25 cellular contexts compared by ENCODE assay signal in the genomic region with DNA sequence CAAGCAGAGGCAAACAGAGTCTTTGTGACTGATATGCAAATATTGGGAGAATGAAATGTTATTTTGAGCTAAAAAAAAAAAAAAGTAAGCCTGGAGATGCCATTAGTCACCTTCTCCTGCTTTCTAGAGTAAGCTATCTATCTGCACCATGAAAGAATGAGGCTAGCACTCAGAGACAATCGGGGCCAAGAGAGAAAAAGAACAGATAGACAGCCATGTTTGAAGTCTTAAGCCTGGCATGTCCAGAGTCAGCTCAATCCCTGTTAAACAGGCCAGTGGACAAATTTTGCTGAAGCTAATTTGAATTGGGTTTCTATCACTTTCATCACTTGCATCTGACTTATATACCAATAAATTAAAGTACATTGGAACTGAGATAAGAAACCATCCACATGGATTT.
DNase-seq lines count a peak whose midpoint lies in the region; ATAC-seq and TF ChIP-seq lines count a peak whose summit lies in the region.
"Had no signal": no experiment of that assay in that cellular context is flagged by ENCODE, and none has a peak within 500 bp of the region (broad histone marks: within the 10 kb centered on the region; RNA-seq: fewer than 3 reads in every experiment).

No MANE protein-coding gene starts in this region.

- CTCF ChIA-PET in MCF 10A (lab: Yijun Ruan, JAX): interaction anchor here (0.5 to 3.9 kb wide), 42 partner anchors 8 to 1112 kb away, joined by 3 to 30 read pairs (median 4); a partner anchor contains a TSS

- ATAC-seq in GM19397 (IDR thresholded peaks at IDR 0.05; ENCODE audit: unreplicated experiment): no peak
- ATAC-seq: stimulated activated naive CD8-positive, alpha-beta T cell treated with anti-CD3 and anti-CD28 coated beads, Interleukin-15, Interleukin-2, amounts not matched to agents 100 U/mL and 50 U/mL, for 24 hours had no signal

- 88 to 89% methylated on average over 1 of the region's 1 CpG for WGBS in thyroid gland, 2 donors
- WGBS in lower leg skin, 2 donors: 94 to 96% methylated on average over 1 of the region's 1 CpG

- no peaks in the 10 kb centered on the region for H3K4me1 ChIP-seq in breast epithelium
- peaks cover 5% of the 10 kb centered on the region for H3K4me1 ChIP-seq in mucosa of stomach (ENCODE audit: control insufficient read depth, insufficient read depth, low read length)
- peaks cover 0 to 13% of the 10 kb centered on the region in 2 donors for H3K4me1 ChIP-seq in thyroid gland
- H3K4me1 ChIP-seq: uterus had no signal

- no peak overlapping the region for H3K4me3 ChIP-seq in breast epithelium
- H3K4me3 ChIP-seq in mucosa of stomach (ENCODE audit: low read length): no peak overlapping the region
- H3K4me3 ChIP-seq in thyroid gland (replicated peaks in 1 of 3): no peak overlapping the region
- no peak overlapping the region for H3K4me3 ChIP-seq in lower leg skin (ENCODE audit: low read depth, poor library complexity, severe bottlenecking)
- H3K4me3 ChIP-seq: coronary artery, ovary, skin epidermis, thoracic aorta, uterus had no signal

- peak overlapping the region; percentile 81 for H3K27ac Mint-ChIP-seq in MCF 10A (ENCODE audit: low read depth, unreplicated experiment)
- H3K27ac Mint-ChIP-seq in chondrocyte (ENCODE audit: unreplicated experiment): peak overlapping the region; percentile 88
- H3K27ac Mint-ChIP-seq: activated CD4-positive, alpha-beta memory T cell treated with anti-CD3 and anti-CD28 coated beads, Interleukin-2, amount 10 ng/mL, durations not matched to agents 7 days and 5 days; immature natural killer cell; natural killer cell; T-helper 2 cell treated with Interferon-gamma antibody and Interleukin-4, amounts not matched to agents 5 μg/mL and 100 μg/mL, for 36 hours had no signal

- no peak overlapping the region for H3K27ac ChIP-seq in breast epithelium
- peak overlapping the region; percentile 41 to 64 (median 64) for H3K27ac ChIP-seq in thyroid gland
- H3K27ac ChIP-seq: coronary artery, ovary, thoracic aorta, uterus had no signal

- H3K36me3 ChIP-seq in breast epithelium (no peaks in the 10 kb centered on the region), mucosa of stomach (ENCODE audit: control insufficient read depth, insufficient read depth, low read length) (no peaks in the 10 kb centered on the region), thyroid gland (no peaks in the 10 kb centered on the region)
- H3K36me3 ChIP-seq: ovary, thoracic aorta, uterus had no signal

- no peak for DNase-seq in MCF 10A (ENCODE audit: unreplicated experiment)
- no peak for DNase-seq in breast epithelium (ENCODE audit: low spot score in 2 of 2)
- DNase-seq in chondrocyte (ENCODE audit: low spot score): no peak
- DNase-seq in thyroid gland: no peak
- no peak for DNase-seq in lower leg skin (ENCODE audit: low spot score in 2 of 2)
- no peak for DNase-seq in NOMO-1 treated with DMSO at 0.1 percent for 48 hours (lab: John Stamatoyannopoulos, UW; ENCODE audit: unreplicated experiment)
- DNase-seq: activated CD4-positive, alpha-beta memory T cell treated with anti-CD3 and anti-CD28 coated beads, Interleukin-2, amount 10 ng/mL, durations not matched to agents 7 days and 5 days; activated CD8-positive, alpha-beta memory T cell treated with anti-CD3 and anti-CD28 coated beads, Interleukin-2, amount 50 U/mL, for 48 hours; activated naive CD4-positive, alpha-beta T cell treated with anti-CD3 and anti-CD28 coated beads, Interleukin-2, amount 50 U/mL, for 16 hours; DMS79; effector CD8-positive, alpha-beta T cell; GF-D8; natural killer cell; ovary; stimulated activated CD4-positive, alpha-beta T cell treated with anti-CD3 and anti-CD28 coated beads, Interleukin-1b, Interleukin-23, amount 100 ng/mL, for 48 hours had no signal

- POLR2A ChIA-PET in MCF 10A (lab: Yijun Ruan, JAX): interaction anchor here (0.5 to 3.4 kb wide), 15 partner anchors 10 to 643 kb away, joined by 3 to 16 read pairs (median 4); a partner anchor contains a TSS

- BruUV-seq in MCF 10A (replicated peaks; lab: Mats Ljungman, UMichigan): no TSS peak

- H3K9me3 ChIP-seq in breast epithelium (peaks cover 0 to under 1% of the 10 kb centered on the region in 2 donors), mucosa of stomach (ENCODE audit: control insufficient read depth, low read length) (no peaks in the 10 kb centered on the region), thyroid gland (no peaks in the 10 kb centered on the region)
- H3K9me3 ChIP-seq: ovary, thoracic aorta had no signal

- intact Hi-C loops in MCF 10A (cut with micrococcal nuclease): loop anchor here (1.0 to 10.0 kb wide), 7 partner anchors 119 to 599 kb away; no protein-coding TSS in a partner anchor
- intact Hi-C loops in breast epithelium (cut with DNase I; ENCODE audit: low total_unique reads): loop anchor here (10.0 kb wide), 1 partner anchor 419 kb away; no protein-coding TSS in a partner anchor
- intact Hi-C loops in thyroid gland (cut with DNase I): loop anchor here (10.0 kb wide), 1 partner anchor 529 kb away; a partner anchor contains a TSS
- intact Hi-C loops in lower leg skin (cut with DNase I; ENCODE audit: low total_unique reads): no loop called here

- peaks cover 6% of the 10 kb centered on the region for H3K4me1 Mint-ChIP-seq in MCF 10A (ENCODE audit: insufficient read depth, unreplicated experiment)
- peaks cover 17% of the 10 kb centered on the region for H3K4me1 Mint-ChIP-seq in chondrocyte (ENCODE audit: low read depth)
- H3K4me1 Mint-ChIP-seq: activated CD4-positive, alpha-beta memory T cell treated with anti-CD3 and anti-CD28 coated beads, Interleukin-2, amount 10 ng/mL, durations not matched to agents 7 days and 5 days; immature natural killer cell; natural killer cell had no signal

- H3K36me3 Mint-ChIP-seq in MCF 10A (ENCODE audit: insufficient read depth, unreplicated experiment) (no peaks in the 10 kb centered on the region), chondrocyte (ENCODE audit: low read depth) (no peaks in the 10 kb centered on the region)

- H3K27me3 Mint-ChIP-seq in MCF 10A (ENCODE audit: insufficient read depth, unreplicated experiment) (no peaks in the 10 kb centered on the region), chondrocyte (ENCODE audit: low read depth) (no peaks in the 10 kb centered on the region)
- H3K27me3 Mint-ChIP-seq: activated CD4-positive, alpha-beta memory T cell treated with anti-CD3 and anti-CD28 coated beads, Interleukin-2, amount 10 ng/mL, durations not matched to agents 7 days and 5 days had no signal

- H3K4me3 Mint-ChIP-seq in MCF 10A (ENCODE audit: unreplicated experiment) (no peak overlapping the region), chondrocyte (ENCODE audit: unreplicated experiment) (no peak overlapping the region)
- H3K4me3 Mint-ChIP-seq: activated CD4-positive, alpha-beta memory T cell treated with anti-CD3 and anti-CD28 coated beads, Interleukin-2, amount 10 ng/mL, durations not matched to agents 7 days and 5 days; CD14-positive monocyte; immature natural killer cell; natural killer cell; T-helper 2 cell treated with Interferon-gamma antibody and Interleukin-4, amounts not matched to agents 5 μg/mL and 100 μg/mL, for 36 hours had no signal

- peaks cover 16% of the 10 kb centered on the region for H3K9me3 Mint-ChIP-seq in MCF 10A (ENCODE audit: unreplicated experiment)
- H3K9me3 Mint-ChIP-seq in chondrocyte (ENCODE audit: low read depth): peaks cover 4% of the 10 kb centered on the region
- H3K9me3 Mint-ChIP-seq: natural killer cell; T-helper 2 cell treated with Interferon-gamma antibody and Interleukin-4, amounts not matched to agents 5 μg/mL and 100 μg/mL, for 36 hours had no signal

- peak overlapping the region; percentile 8 for H3K9ac ChIP-seq in mucosa of stomach (ENCODE audit: low read length)

- TF ChIP-seq POLR2A in breast epithelium (IDR thresholded peaks at IDR 0.05) (no peak), thyroid gland (IDR thresholded peaks at IDR 0.05) (no peak), lower leg skin (IDR thresholded peaks at IDR 0.05) (no peak)

- TF ChIP-seq CTCF in MCF 10A (IDR thresholded peaks at IDR 0.05; ENCODE audit: unreplicated experiment): no peak
- TF ChIP-seq CTCF in breast epithelium (IDR thresholded peaks at IDR 0.05): no peak
- no peak for TF ChIP-seq CTCF in chondrocyte (IDR thresholded peaks at IDR 0.05)
- no peak for TF ChIP-seq CTCF in thyroid gland (IDR thresholded peaks at IDR 0.05)
- no peak for TF ChIP-seq CTCF in lower leg skin (IDR thresholded peaks at IDR 0.05)

- H3K27me3 ChIP-seq in breast epithelium (no peaks in the 10 kb centered on the region), mucosa of stomach (ENCODE audit: control insufficient read depth, insufficient read depth, low read length) (no peaks in the 10 kb centered on the region), thyroid gland (no peaks in the 10 kb centered on the region)
- H3K27me3 ChIP-seq: ovary, uterus had no signal

Comparison
In these comparisons a context has a peak if more than half of its experiments do, and no peak if none do; other contexts are left out.
1. H3K27ac ChIP-seq: peak in thyroid gland (3 of 3); none in breast epithelium (0 of 2).